Comparison of ENCODE assay signal across 1 cellular context in the genomic region with DNA sequence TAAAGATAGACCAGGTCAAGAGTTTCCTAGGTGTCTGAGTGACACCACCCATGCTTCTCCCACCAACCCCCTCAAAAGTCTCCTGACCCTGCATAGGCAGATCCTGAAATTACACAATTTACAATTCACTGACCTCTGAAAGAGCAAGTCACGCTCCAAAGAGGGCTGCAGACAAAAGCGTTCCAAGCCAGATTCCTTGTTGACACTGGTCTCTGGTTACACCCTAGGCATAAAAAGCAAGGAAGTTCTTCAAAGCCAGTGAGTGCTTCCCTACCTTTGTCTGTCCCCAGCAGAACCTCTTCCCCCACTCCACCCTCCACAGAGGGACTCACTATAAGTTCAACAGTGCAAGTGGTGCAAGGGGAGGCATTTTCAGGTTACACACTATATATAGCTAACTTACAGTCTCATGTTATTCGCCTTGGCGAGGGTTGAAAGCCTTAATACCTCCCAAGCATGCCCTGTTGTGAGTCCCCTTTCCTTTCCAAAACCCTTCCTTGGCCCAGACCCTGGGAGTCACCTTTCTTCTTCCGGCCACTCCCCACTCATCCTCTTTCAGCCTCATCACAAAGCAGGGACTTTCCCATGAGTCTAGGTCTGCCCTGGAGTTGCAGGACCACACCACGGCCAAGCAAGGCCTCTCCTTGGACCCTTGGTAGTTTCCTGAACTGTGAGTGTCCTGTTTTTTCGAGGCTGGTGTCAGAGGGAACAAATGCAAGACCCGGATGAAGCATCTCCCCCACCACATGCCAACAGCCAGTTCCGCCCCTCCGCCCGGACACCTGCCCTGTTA.
TF ChIP-seq lines count a peak whose summit lies in the region.

No MANE protein-coding gene starts in this region.

TF ChIP-seq in HEK293, 187 proteins besides CTCF, POLR2A, EP300 and RAD21:
- TF ChIP-seq ZBTB11 (tag by site-specific recombination; conservative IDR thresholded peaks at IDR 0.05; ENCODE audit: low read depth) (peak; percentile 48), ZNF777 (tag by site-specific recombination; IDR thresholded peaks at IDR 0.05; ENCODE audit: borderline replicate concordance) (no peak)
TF ChIP-seq in HEK293: peak in this region for 1.
